ENCODE assay signal across 1 cellular context in the genomic region with DNA sequence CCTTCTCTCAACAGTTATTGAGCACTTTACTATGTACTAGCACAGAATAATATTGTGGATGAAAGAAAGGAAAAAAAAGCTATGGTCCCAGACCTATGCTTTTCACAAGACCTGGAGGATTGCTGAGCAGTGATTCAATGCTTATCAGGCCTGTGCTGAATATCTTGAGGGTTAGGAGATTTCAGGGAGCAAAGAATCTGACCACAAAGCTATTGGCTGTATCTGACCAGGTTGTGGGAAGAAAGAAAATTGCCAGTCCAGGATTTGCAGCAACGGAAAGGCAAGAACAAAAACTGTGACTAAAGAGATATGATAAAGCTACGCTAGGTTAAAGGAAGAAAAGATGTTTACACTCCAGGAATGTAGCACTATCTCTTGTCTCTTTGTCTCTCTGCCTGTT.
TF ChIP-seq lines count a peak whose summit lies in the region.

No MANE protein-coding gene starts in this region.

TF ChIP-seq in GM23338, 12 proteins besides CTCF, POLR2A, EP300 and RAD21 (continued from another document):
- TF ChIP-seq, protein P1, sequence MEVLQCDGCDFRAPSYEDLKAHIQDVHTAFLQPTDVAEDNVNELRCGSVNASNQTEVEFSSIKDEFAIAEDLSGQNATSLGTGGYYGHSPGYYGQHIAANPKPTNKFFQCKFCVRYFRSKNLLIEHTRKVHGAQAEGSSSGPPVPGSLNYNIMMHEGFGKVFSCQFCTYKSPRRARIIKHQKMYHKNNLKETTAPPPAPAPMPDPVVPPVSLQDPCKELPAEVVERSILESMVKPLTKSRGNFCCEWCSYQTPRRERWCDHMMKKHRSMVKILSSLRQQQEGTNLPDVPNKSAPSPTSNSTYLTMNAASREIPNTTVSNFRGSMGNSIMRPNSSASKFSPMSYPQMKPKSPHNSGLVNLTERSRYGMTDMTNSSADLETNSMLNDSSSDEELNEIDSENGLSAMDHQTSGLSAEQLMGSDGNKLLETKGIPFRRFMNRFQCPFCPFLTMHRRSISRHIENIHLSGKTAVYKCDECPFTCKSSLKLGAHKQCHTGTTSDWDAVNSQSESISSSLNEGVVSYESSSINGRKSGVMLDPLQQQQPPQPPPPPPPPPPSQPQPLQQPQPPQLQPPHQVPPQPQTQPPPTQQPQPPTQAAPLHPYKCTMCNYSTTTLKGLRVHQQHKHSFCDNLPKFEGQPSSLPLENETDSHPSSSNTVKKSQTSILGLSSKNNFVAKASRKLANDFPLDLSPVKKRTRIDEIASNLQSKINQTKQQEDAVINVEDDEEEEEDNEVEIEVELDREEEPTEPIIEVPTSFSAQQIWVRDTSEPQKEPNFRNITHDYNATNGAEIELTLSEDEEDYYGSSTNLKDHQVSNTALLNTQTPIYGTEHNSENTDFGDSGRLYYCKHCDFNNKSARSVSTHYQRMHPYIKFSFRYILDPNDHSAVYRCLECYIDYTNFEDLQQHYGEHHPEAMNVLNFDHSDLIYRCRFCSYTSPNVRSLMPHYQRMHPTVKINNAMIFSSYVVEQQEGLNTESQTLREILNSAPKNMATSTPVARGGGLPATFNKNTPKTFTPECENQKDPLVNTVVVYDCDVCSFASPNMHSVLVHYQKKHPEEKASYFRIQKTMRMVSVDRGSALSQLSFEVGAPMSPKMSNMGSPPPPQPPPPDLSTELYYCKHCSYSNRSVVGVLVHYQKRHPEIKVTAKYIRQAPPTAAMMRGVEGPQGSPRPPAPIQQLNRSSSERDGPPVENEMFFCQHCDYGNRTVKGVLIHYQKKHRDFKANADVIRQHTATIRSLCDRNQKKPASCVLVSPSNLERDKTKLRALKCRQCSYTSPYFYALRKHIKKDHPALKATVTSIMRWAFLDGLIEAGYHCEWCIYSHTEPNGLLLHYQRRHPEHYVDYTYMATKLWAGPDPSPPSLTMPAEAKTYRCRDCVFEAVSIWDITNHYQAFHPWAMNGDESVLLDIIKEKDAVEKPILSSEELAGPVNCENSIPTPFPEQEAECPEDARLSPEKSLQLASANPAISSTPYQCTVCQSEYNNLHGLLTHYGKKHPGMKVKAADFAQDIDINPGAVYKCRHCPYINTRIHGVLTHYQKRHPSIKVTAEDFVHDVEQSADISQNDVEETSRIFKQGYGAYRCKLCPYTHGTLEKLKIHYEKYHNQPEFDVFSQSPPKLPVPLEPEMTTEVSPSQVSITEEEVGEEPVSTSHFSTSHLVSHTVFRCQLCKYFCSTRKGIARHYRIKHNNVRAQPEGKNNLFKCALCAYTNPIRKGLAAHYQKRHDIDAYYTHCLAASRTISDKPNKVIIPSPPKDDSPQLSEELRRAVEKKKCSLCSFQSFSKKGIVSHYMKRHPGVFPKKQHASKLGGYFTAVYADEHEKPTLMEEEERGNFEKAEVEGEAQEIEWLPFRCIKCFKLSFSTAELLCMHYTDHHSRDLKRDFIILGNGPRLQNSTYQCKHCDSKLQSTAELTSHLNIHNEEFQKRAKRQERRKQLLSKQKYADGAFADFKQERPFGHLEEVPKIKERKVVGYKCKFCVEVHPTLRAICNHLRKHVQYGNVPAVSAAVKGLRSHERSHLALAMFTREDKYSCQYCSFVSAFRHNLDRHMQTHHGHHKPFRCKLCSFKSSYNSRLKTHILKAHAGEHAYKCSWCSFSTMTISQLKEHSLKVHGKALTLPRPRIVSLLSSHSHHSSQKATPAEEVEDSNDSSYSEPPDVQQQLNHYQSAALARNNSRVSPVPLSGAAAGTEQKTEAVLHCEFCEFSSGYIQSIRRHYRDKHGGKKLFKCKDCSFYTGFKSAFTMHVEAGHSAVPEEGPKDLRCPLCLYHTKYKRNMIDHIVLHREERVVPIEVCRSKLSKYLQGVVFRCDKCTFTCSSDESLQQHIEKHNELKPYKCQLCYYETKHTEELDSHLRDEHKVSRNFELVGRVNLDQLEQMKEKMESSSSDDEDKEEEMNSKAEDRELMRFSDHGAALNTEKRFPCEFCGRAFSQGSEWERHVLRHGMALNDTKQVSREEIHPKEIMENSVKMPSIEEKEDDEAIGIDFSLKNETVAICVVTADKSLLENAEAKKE (CRISPR knock-in tag; IDR thresholded peaks at IDR 0.05) = no peak
- TF ChIP-seq EZH2phosphoT487 (IDR thresholded peaks at IDR 0.05; ENCODE audit: unreplicated experiment) = no peak
- no peak for TF ChIP-seq CREB1 (CRISPR knock-in tag; IDR thresholded peaks at IDR 0.05; ENCODE audit: low read depth)
- no peak for TF ChIP-seq NANOG (IDR thresholded peaks at IDR 0.05; ENCODE audit: borderline replicate concordance)
- TF ChIP-seq EZH2 (IDR thresholded peaks at IDR 0.05; ENCODE audit: low read depth, unreplicated experiment) = no peak
- TF ChIP-seq, protein P2, sequence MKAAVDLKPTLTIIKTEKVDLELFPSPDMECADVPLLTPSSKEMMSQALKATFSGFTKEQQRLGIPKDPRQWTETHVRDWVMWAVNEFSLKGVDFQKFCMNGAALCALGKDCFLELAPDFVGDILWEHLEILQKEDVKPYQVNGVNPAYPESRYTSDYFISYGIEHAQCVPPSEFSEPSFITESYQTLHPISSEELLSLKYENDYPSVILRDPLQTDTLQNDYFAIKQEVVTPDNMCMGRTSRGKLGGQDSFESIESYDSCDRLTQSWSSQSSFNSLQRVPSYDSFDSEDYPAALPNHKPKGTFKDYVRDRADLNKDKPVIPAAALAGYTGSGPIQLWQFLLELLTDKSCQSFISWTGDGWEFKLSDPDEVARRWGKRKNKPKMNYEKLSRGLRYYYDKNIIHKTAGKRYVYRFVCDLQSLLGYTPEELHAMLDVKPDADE (IDR thresholded peaks at IDR 0.05) = no peak
- TF ChIP-seq POLR2AphosphoS5 (IDR thresholded peaks at IDR 0.05; ENCODE audit: low read depth) = no peak
- no peak for TF ChIP-seq STAT1 (IDR thresholded peaks at IDR 0.05; ENCODE audit: unreplicated experiment)
